ENCODE assay signal across 8 cellular contexts in genomic region chr5:140401362-140402257, GRCh38. TPM values are rescaled to one million over a fixed set of nuclear protein-coding genes. Genes with fewer than 3 reads are reported as not detected.
DNase-seq lines count a peak whose midpoint lies in the region; ATAC-seq, FAIRE-seq and TF ChIP-seq lines count a peak whose summit lies in the region.

ANKHD1 (plus strand) TSS chr5:140401833; CDS start chr5:140401968, 135 bp downstream.

- no peaks in the 10 kb centered on the region for H3K27me3 Mint-ChIP-seq in T-helper 17 cell

- H3K4me1 ChIP-seq in psoas muscle, result peaks cover 31% of the 10 kb centered on the region

- intact Hi-C loops in left ventricle myocardium superior (cut with micrococcal nuclease), result no loop called here
- intact Hi-C loops in psoas muscle (cut with DNase I), result loop anchor here (2.0 to 10.0 kb wide), 4 partner anchors 145 to 291 kb away; partner anchors contain the start of genes CD14 (in 1 of the 2), EIF4EBP3 (in 1 of the 2), HARS1 (in 1 of the 2) and HARS2 (in 1 of the 2)

- peak within 1 kb of the TSS; percentile 98 for H3K4me3 ChIP-seq in psoas muscle

- no peaks in the 10 kb centered on the region for H3K27me3 ChIP-seq in psoas muscle (ENCODE audit: insufficient read depth in 3 of 3, low read length in 2 of 3)

- H3K4me3 Mint-ChIP-seq in T-helper 17 cell, result no peak within 1 kb of the TSS

- no peak for TF ChIP-seq CTCF in psoas muscle (IDR thresholded peaks at IDR 0.05)

- peak; percentile 87 for TF ChIP-seq POLR2A in GM15510 (IDR thresholded peaks at IDR 0.05; ENCODE audit: borderline replicate concordance, extremely low read depth, insufficient read length)

- ATAC-seq in HG02885 (IDR thresholded peaks at IDR 0.05; ENCODE audit: poor library complexity, unreplicated experiment) (peak; percentile 85), T-helper 17 cell (peak; percentile 82), left ventricle myocardium superior (peak; percentile 93), psoas muscle (peak; percentile 89 to 92 (median 92))

- H3K36me3 ChIP-seq in psoas muscle (ENCODE audit: insufficient read depth in 1 of 2, low read depth in 1 of 2), result peaks cover 0 to 4% of the 10 kb centered on the region in 2 donors

- no peak for FAIRE-seq in urothelium cell line (lab: Jason Lieb, UNC)

- H3K27ac ChIP-seq in angular gyrus (ENCODE audit: low read depth, low read length) (peak within 1 kb of the TSS; percentile 98), psoas muscle (peak within 1 kb of the TSS; percentile 98)

- peaks cover 23% of the 10 kb centered on the region for H3K4me1 Mint-ChIP-seq in T-helper 17 cell

- H3K36me3 Mint-ChIP-seq in T-helper 17 cell (ENCODE audit: low read depth), result no peaks in the 10 kb centered on the region

- H3K27ac Mint-ChIP-seq in T-helper 17 cell, result no peak within 1 kb of the TSS

- H3K9me3 ChIP-seq in T-helper 17 cell (ENCODE audit: control insufficient read depth, low read length, poor library complexity, severe bottlenecking), result no peaks in the 10 kb centered on the region
- no peaks in the 10 kb centered on the region for H3K9me3 ChIP-seq in psoas muscle

- DNase-seq in NCI-H1694 treated with DMSO at 0.1 percent for 48 hours (lab: John Stamatoyannopoulos, UW), result peak; percentile 97
- DNase-seq in T-helper 17 cell, result peak; percentile 92 to 96 (median 92)
- peak; percentile 99 for DNase-seq in left ventricle myocardium superior
- DNase-seq in psoas muscle, result peak; percentile 98 to 99
- peak; percentile 90 for DNase-seq in urothelium cell line (ENCODE audit: low spot score)

- WGBS in psoas muscle, 3 donors, result 0 to 1% (median 1%) methylated on average over 74 to 83 of the region's 83 CpGs

RNA-seq across cellular contexts. Expression of gene ANKHD1, which starts in this region (rescaled TPM):
- total RNA-seq in T-helper 17 cell (100 to 1,000 TPM; 223 to 228 TPM), left ventricle myocardium superior (66.1 TPM), psoas muscle (10 to 100 TPM; 50.7 to 86.1 (median 72.0) TPM)
- polyA plus RNA-seq in psoas muscle, result 10 to 100 TPM; 31.2 to 57.1 (median 37.3) TPM

Comparison
In these comparisons a context has a peak if more than half of its experiments do, and no peak if none do; other contexts are left out.
1. Peak in every context shown above with its lines: DNase-seq, ATAC-seq, H3K4me3 ChIP-seq and H3K27ac ChIP-seq.